Comparison of ENCODE assay signal across 8 cellular contexts in genomic region chr7:106216517-106217088, GRCh38.
DNase-seq lines count a peak whose midpoint lies in the region; ATAC-seq, FAIRE-seq and TF ChIP-seq lines count a peak whose summit lies in the region.

No MANE protein-coding gene starts in this region.

- H3K27ac ChIP-seq in lower lobe of right lung (peak overlapping the region; percentile 76), vagina (peak overlapping the region; percentile 80)

- H3K36me3 ChIP-seq in bronchial epithelial cell (ENCODE audit: control insufficient read depth, insufficient read depth, low read length): no peaks in the 10 kb centered on the region
- H3K36me3 ChIP-seq in lower lobe of right lung: no peaks in the 10 kb centered on the region
- H3K36me3 ChIP-seq in vagina: no peaks in the 10 kb centered on the region

- ATAC-seq in Right ventricle myocardium inferior (peak; percentile 80), lower lobe of right lung (peak; percentile 82 to 91), GM18867 (IDR thresholded peaks at IDR 0.05; ENCODE audit: unreplicated experiment) (no peak), HG02885 (IDR thresholded peaks at IDR 0.05; ENCODE audit: poor library complexity, unreplicated experiment) (no peak)

- TF ChIP-seq CTCF in bronchial epithelial cell (IDR thresholded peaks at IDR 0.05; ENCODE audit: insufficient read depth, low read length, severe bottlenecking) (no peak), lower lobe of right lung (IDR thresholded peaks at IDR 0.05) (no peak), vagina (IDR thresholded peaks at IDR 0.05) (no peak), D721Med (IDR thresholded peaks at IDR 0.05; ENCODE audit: insufficient read depth, missing control alignments) (no peak)

- H3K27me3 ChIP-seq in bronchial epithelial cell (ENCODE audit: control insufficient read depth, insufficient read depth, low read length) (no peaks in the 10 kb centered on the region), lower lobe of right lung (ENCODE audit: low read depth) (no peaks in the 10 kb centered on the region), vagina (no peaks in the 10 kb centered on the region)

- intact Hi-C loops in Right ventricle myocardium inferior (cut with DNase I): loop anchor here (2.0 to 5.0 kb wide), 3 partner anchors 38 to 149 kb away; partner anchors contain the start of gene NAMPT
- intact Hi-C loops in cardiac septum (cut with DNase I): loop anchor here (1.0 to 5.0 kb wide), 2 partner anchors 39 to 69 kb away; no protein-coding TSS in a partner anchor
- intact Hi-C loops in lower lobe of right lung (cut with DNase I): no loop called here
- intact Hi-C loops in vagina (cut with DNase I): loop anchor here (2.0 kb wide), 1 partner anchor 68 kb away; the partner anchor contains the start of gene NAMPT

- DNase-seq in Right ventricle myocardium inferior (ENCODE audit: missing footprints) (no peak), cardiac septum (ENCODE audit: low spot score) (no peak), bronchial epithelial cell (ENCODE audit: low read depth) (peak; percentile 98), lower lobe of right lung (no peak), vagina (ENCODE audit: extremely low spot score in 2 of 2) (no peak), D721Med (ENCODE audit: insufficient read length, low spot score) (no peak)

- TF ChIP-seq POLR2A in vagina (IDR thresholded peaks at IDR 0.05): no peak

- peaks cover 40% of the 10 kb centered on the region for H3K4me1 ChIP-seq in lower lobe of right lung
- peaks cover 37% of the 10 kb centered on the region for H3K4me1 ChIP-seq in vagina

- no peak overlapping the region for H3K4me3 ChIP-seq in bronchial epithelial cell (ENCODE audit: low read depth, low read length)
- H3K4me3 ChIP-seq in lower lobe of right lung: no peak overlapping the region
- peak overlapping the region in 1 of 2 donors; percentile 7 for H3K4me3 ChIP-seq in vagina

- no peaks in the 10 kb centered on the region for H3K9me3 ChIP-seq in lower lobe of right lung
- H3K9me3 ChIP-seq in vagina: no peaks in the 10 kb centered on the region

- FAIRE-seq in bronchial epithelial cell (lab: Jason Lieb, UNC) (no peak), D721Med (lab: Jason Lieb, UNC) (no peak)

Comparison
In these comparisons a context has a peak if more than half of its experiments do, and no peak if none do; other contexts are left out.
1. ATAC-seq: peak in Right ventricle myocardium inferior (single experiment) and lower lobe of right lung (2 of 2); none in GM18867 (single experiment) and HG02885 (single experiment).